ENCODE assay signal across 7 cellular contexts in genomic region chr10:6193342-6193741, GRCh38. TPM values are rescaled to one million over a fixed set of nuclear protein-coding genes. Genes with fewer than 3 reads are reported as not detected.
DNase-seq lines count a peak whose midpoint lies in the region; TF ChIP-seq lines count a peak whose summit lies in the region.
"Not testable (repeated sequence)": the region's sequence is repeated elsewhere in the genome, so short reads cannot be mapped to it uniquely, and the experiment has no call there.

No MANE protein-coding gene starts in this region.

- not testable (repeated sequence) for H3K4me3 ChIP-seq in SJCRH30; ascending aorta; esophagus squamous epithelium; ovary; skeletal muscle tissue (ENCODE audit: low read length in 3 of 3); suprapubic skin; transverse colon

- not testable (repeated sequence) for TF ChIP-seq CTCF in ascending aorta (IDR thresholded peaks at IDR 0.05); esophagus squamous epithelium (IDR thresholded peaks at IDR 0.05); ovary (IDR thresholded peaks at IDR 0.05); suprapubic skin (IDR thresholded peaks at IDR 0.05); transverse colon (IDR thresholded peaks at IDR 0.05)

- not testable (repeated sequence) for H3K36me3 ChIP-seq in SJCRH30; ascending aorta; esophagus squamous epithelium; ovary; skeletal muscle tissue (ENCODE audit: control insufficient read depth in 3 of 3, insufficient read depth in 3 of 3, low read length in 3 of 3); suprapubic skin; transverse colon

- not testable (repeated sequence) for TF ChIP-seq POLR2A in esophagus squamous epithelium (IDR thresholded peaks at IDR 0.05); ovary (IDR thresholded peaks at IDR 0.05); suprapubic skin (IDR thresholded peaks at IDR 0.05); transverse colon (IDR thresholded peaks at IDR 0.05)

- H3K9ac ChIP-seq in skeletal muscle tissue (ENCODE audit: low read depth in 1 of 3, low read length in 3 of 3), result not testable (repeated sequence)

- TF ChIP-seq EP300 in ovary (IDR thresholded peaks at IDR 0.05); suprapubic skin (IDR thresholded peaks at IDR 0.05); transverse colon (IDR thresholded peaks at IDR 0.05; ENCODE audit: low read depth): not testable (repeated sequence)

- in situ Hi-C loops in transverse colon (cut with MboI; ENCODE audit: low pct_ligation_motif_present in 1 of 4, low pct_unique_long_range_greater_than_20kb in 1 of 4, low sequenced_read_pairs in 3 of 4), result not testable (repeated sequence)

- H3K4me1 ChIP-seq in SJCRH30, result peaks cover 28% of the 10 kb centered on the region
- peaks cover 33 to 57% of the 10 kb centered on the region in 2 donors for H3K4me1 ChIP-seq in ascending aorta
- peaks cover 6 to 54% (median 41%) of the 10 kb centered on the region in 3 donors for H3K4me1 ChIP-seq in esophagus squamous epithelium
- peaks cover 28% of the 10 kb centered on the region for H3K4me1 ChIP-seq in ovary (ENCODE audit: insufficient read depth)
- peaks cover 44 to 63% (median 48%) of the 10 kb centered on the region in 3 donors for H3K4me1 ChIP-seq in skeletal muscle tissue (ENCODE audit: control insufficient read depth in 3 of 3, insufficient read depth in 3 of 3, low read length in 3 of 3)
- H3K4me1 ChIP-seq in suprapubic skin, result peaks cover 31% of the 10 kb centered on the region
- H3K4me1 ChIP-seq in transverse colon, result peaks cover 7 to 30% (median 14%) of the 10 kb centered on the region in 4 donors

- not testable (repeated sequence) for H3K9me3 ChIP-seq in SJCRH30 (replicated peaks); ascending aorta; esophagus squamous epithelium; ovary; skeletal muscle tissue (ENCODE audit: control insufficient read depth in 3 of 3, low read length in 3 of 3); suprapubic skin; transverse colon

- WGBS in esophagus squamous epithelium, 2 donors, result 87 to 92% methylated on average over 4 to 5 of the region's 5 CpGs
- WGBS in ovary, 3 donors, result 92 to 97% (median 96%) methylated on average over 5 of the region's 5 CpGs
- 91% methylated on average over 5 of the region's 5 CpGs for WGBS in suprapubic skin
- WGBS in transverse colon (ENCODE audit: low coverage in 1 of 2), 2 donors, result 97 to 100% methylated on average over 5 of the region's 5 CpGs

- intact Hi-C loops in ascending aorta (cut with DNase I); esophagus squamous epithelium (cut with DNase I); ovary (cut with DNase I); transverse colon (cut with DNase I; ENCODE audit: low total_unique reads): not testable (repeated sequence)

- H3K27me3 ChIP-seq in SJCRH30; ascending aorta; esophagus squamous epithelium; ovary; skeletal muscle tissue (ENCODE audit: control insufficient read depth in 3 of 3, insufficient read depth in 3 of 3, low read length in 3 of 3); suprapubic skin; transverse colon: not testable (repeated sequence)

- peak overlapping the region; percentile 76 for H3K27ac ChIP-seq in SJCRH30
- H3K27ac ChIP-seq in ascending aorta, result peak overlapping the region; percentile 92 to 97
- peak overlapping the region in 3 of 4 donors; percentile 74 to 89 (median 86) for H3K27ac ChIP-seq in esophagus squamous epithelium
- H3K27ac ChIP-seq in ovary, result peak overlapping the region; percentile 2 to 36
- H3K27ac ChIP-seq in skeletal muscle tissue (ENCODE audit: low read depth, low read length), result peak overlapping the region; percentile 86
- peak overlapping the region; percentile 48 for H3K27ac ChIP-seq in suprapubic skin
- H3K27ac ChIP-seq in transverse colon, result peak overlapping the region; percentile 31 to 79 (median 64)

- not testable (repeated sequence) for DNase-seq in SJCRH30; ascending aorta (ENCODE audit: low spot score in 2 of 2); esophagus squamous epithelium (lab: John Stamatoyannopoulos, UW); ovary; suprapubic skin (ENCODE audit: low spot score in 2 of 2); transverse colon

RNA-seq across cellular contexts. Expression of gene PFKFB3, which starts 9.4 kb away (rescaled TPM):
- 11.0 and 11.2 TPM in 2 replicates for total RNA-seq in SJCRH30 (2014; rRNA removed; shearing (Covaris generic))
- total RNA-seq in ascending aorta (68.0 TPM), esophagus squamous epithelium (10 to 100 TPM; 17.1 to 37.8 (median 26.2) TPM), ovary (10 to 100 TPM; 28.7 to 60.8 (median 41.6) TPM), skeletal muscle tissue (9.9 TPM), suprapubic skin (100 to 1,000 TPM in 1 of 4 donors, 10 to 100 TPM in 3; 40.1 to 115 (median 52.2) TPM), transverse colon (10 to 100 TPM; 16.9 to 29.9 (median 20.2) TPM)
- 10 to 100 TPM; 15.3 to 24.5 TPM for polyA plus RNA-seq in ovary

Comparison
In these comparisons a context has a peak if more than half of its experiments do, and no peak if none do; other contexts are left out.
1. H3K27ac ChIP-seq: peak in every context shown above with its lines; median percentile 94 in ascending aorta; 86 in esophagus squamous epithelium; 86 in skeletal muscle tissue; 76 in SJCRH30; 64 in transverse colon; 48 in suprapubic skin; 19 in ovary.